8 cellular contexts compared by ENCODE assay signal in the genomic region with DNA sequence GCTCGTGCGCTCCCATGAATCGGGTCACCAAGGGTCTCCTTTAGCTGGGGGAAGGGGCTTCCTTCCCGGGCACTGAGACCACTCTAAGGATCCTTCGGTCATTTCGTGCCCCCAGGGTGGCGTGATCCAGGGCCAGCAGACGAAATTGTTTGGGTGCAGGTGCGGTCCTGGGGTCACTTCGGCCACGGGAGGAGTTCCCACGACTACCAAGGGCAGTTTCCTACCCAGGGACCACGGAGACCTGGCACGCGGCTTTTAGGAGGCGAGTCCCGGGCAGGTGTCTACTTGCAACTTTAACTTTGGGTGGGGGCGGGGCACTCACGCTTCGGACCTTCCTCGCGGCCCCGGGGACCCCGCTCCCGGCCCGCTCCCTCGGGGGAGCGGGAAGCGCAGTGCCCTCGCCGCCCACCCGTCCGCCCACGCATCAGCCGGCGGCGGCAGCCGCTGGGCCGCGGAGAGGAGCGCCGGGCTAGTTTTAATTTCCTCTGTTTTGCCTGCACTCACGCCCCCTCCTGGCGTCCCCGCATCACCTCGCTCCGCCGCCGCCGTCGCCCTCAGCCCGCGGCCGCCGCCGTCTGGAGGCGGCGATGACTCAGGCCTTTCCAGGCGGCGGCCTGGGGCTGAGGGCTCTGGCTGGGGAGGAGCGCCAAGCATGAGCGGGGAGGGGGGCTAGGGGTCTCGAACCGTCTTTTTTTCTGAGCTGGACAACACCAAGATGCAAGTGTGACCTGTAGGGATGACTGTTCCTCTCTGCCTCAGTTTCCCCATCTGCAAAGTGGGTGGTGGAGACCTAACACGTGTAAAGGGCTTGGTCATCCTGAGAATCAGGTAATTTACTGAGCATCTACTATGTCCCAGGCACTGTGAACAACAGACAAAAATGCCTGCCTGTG. TPM values are rescaled to one million over a fixed set of nuclear protein-coding genes. Genes with fewer than 3 reads are reported as not detected.
DNase-seq lines count a peak whose midpoint lies in the region; ATAC-seq and TF ChIP-seq lines count a peak whose summit lies in the region.

No MANE protein-coding gene starts in this region.

- H3K36me3 ChIP-seq in esophagus squamous epithelium, result no peaks in the 10 kb centered on the region

- TF ChIP-seq POLR2A in esophagus squamous epithelium (IDR thresholded peaks at IDR 0.05), result no peak

- H3K27ac ChIP-seq in HL-60 (replicated peaks) (no peak overlapping the region), esophagus squamous epithelium (peak overlapping the region in 3 of 4 donors; percentile 35 to 39 (median 37))

- peaks cover 8% of the 10 kb centered on the region for H3K4me1 Mint-ChIP-seq in activated T-cell treated with anti-CD3 and anti-CD28 coated beads, Interleukin-2, amount 50 U/mL, for 24 hours (ENCODE audit: low read depth)
- peaks cover 0 to 9% of the 10 kb centered on the region in 2 donors for H3K4me1 Mint-ChIP-seq in natural killer cell treated with Interleukin-12 subunit alpha and Interleukin-12 subunit beta and Interleukin-15 and Interleukin-18, amount 100 ng/mL, for 72 hours (ENCODE audit: low read depth in 2 of 2)
- peaks cover 11 to 13% of the 10 kb centered on the region in 2 donors for H3K4me1 Mint-ChIP-seq in stimulated activated naive B cell treated with anti-CD40 and anti-IgM and Interleukin-4, amounts not matched to agents 10 μg/mL and 1 μg/mL and 100 μg/mL, for 72 hours

- TF ChIP-seq CTCF in HL-60 (IDR thresholded peaks at IDR 0.05; ENCODE audit: insufficient read depth, low read length) (no peak), esophagus squamous epithelium (IDR thresholded peaks at IDR 0.05) (peak; percentile 47 to 80 (median 67))

- peaks cover 32% of the 10 kb centered on the region for H3K27me3 Mint-ChIP-seq in activated T-cell treated with anti-CD3 and anti-CD28 coated beads, Interleukin-2, amount 50 U/mL, for 24 hours
- peaks cover 27 to 31% of the 10 kb centered on the region in 2 donors for H3K27me3 Mint-ChIP-seq in natural killer cell treated with Interleukin-12 subunit alpha and Interleukin-12 subunit beta and Interleukin-15 and Interleukin-18, amount 100 ng/mL, for 72 hours
- H3K27me3 Mint-ChIP-seq in stimulated activated naive B cell treated with anti-CD40 and anti-IgM and Interleukin-4, amounts not matched to agents 10 μg/mL and 1 μg/mL and 100 μg/mL, for 72 hours, result peaks cover 39 to 43% of the 10 kb centered on the region in 2 donors

- no peaks in the 10 kb centered on the region for H3K9me3 ChIP-seq in esophagus squamous epithelium

- no peaks in the 10 kb centered on the region for H3K9me3 Mint-ChIP-seq in activated T-cell treated with anti-CD3 and anti-CD28 coated beads, Interleukin-2, amount 50 U/mL, for 24 hours
- H3K9me3 Mint-ChIP-seq in natural killer cell treated with Interleukin-12 subunit alpha and Interleukin-12 subunit beta and Interleukin-15 and Interleukin-18, amount 100 ng/mL, for 72 hours, result no peaks in the 10 kb centered on the region
- H3K9me3 Mint-ChIP-seq in stimulated activated naive B cell treated with anti-CD40 and anti-IgM and Interleukin-4, amounts not matched to agents 10 μg/mL and 1 μg/mL and 100 μg/mL, for 72 hours, result no peaks in the 10 kb centered on the region

- WGBS in esophagus squamous epithelium, 2 donors, result 1 to 5% methylated on average over 6 to 10 of the region's 65 CpGs

- peak overlapping the region; percentile 70 for H3K4me3 Mint-ChIP-seq in activated T-cell treated with anti-CD3 and anti-CD28 coated beads, Interleukin-2, amount 50 U/mL, for 24 hours
- peak overlapping the region; percentile 26 for H3K4me3 Mint-ChIP-seq in natural killer cell treated with Interleukin-12 subunit alpha and Interleukin-12 subunit beta and Interleukin-15 and Interleukin-18, amount 100 ng/mL, for 72 hours
- H3K4me3 Mint-ChIP-seq in stimulated activated naive B cell treated with anti-CD40 and anti-IgM and Interleukin-4, amounts not matched to agents 10 μg/mL and 1 μg/mL and 100 μg/mL, for 72 hours, result peak overlapping the region; percentile 31 to 57

- H3K4me1 ChIP-seq in esophagus squamous epithelium, result peaks cover 9 to 26% (median 11%) of the 10 kb centered on the region in 3 donors

- H3K4me3 ChIP-seq in HL-60 (replicated peaks; ENCODE audit: insufficient read depth, low read length), result peak overlapping the region; percentile 31
- peak overlapping the region; percentile 37 to 74 (median 60) for H3K4me3 ChIP-seq in esophagus squamous epithelium

- peak; percentile 92 to 93 for ATAC-seq in natural killer cell treated with Interleukin-12 subunit alpha and Interleukin-12 subunit beta and Interleukin-15 and Interleukin-18, amount 100 ng/mL, for 72 hours
- ATAC-seq in stimulated activated naive B cell treated with anti-CD40 and anti-IgM and Interleukin-4, amounts not matched to agents 10 μg/mL and 1 μg/mL and 100 μg/mL, for 72 hours (replicated peaks), result peak; percentile 87 to 89
- no peak for ATAC-seq in HG03039 (IDR thresholded peaks at IDR 0.05; ENCODE audit: unreplicated experiment)

- H3K27me3 ChIP-seq in HL-60 (ENCODE audit: insufficient read depth, poor library complexity, severe bottlenecking), result peaks cover 28% of the 10 kb centered on the region
- peaks cover 0 to 64% (median 0%) of the 10 kb centered on the region in 4 donors for H3K27me3 ChIP-seq in esophagus squamous epithelium

- DNase-seq in DMS114 treated with DMSO at 0.1 percent for 48 hours (lab: John Stamatoyannopoulos, UW; ENCODE audit: unreplicated experiment) (peak; percentile 44), HL-60 (ENCODE audit: low read depth in 1 of 2, low spot score in 1 of 2) (peak; percentile 46 to 79), esophagus squamous epithelium (lab: John Stamatoyannopoulos, UW) (no peak)
- DNase-seq in activated T-cell treated with anti-CD3 and anti-CD28 coated beads, Interleukin-2, amount 50 U/mL, for 24 hours, result peak; percentile 88
- DNase-seq in natural killer cell treated with Interleukin-12 subunit alpha and Interleukin-12 subunit beta and Interleukin-15 and Interleukin-18, amount 100 ng/mL, for 72 hours (ENCODE audit: low spot score), result peak; percentile 88
- peak; percentile 53 for DNase-seq in stimulated activated naive B cell treated with anti-CD40 and anti-IgM and Interleukin-4, amounts not matched to agents 10 μg/mL and 1 μg/mL and 100 μg/mL, for 72 hours

- no peak overlapping the region for H3K27ac Mint-ChIP-seq in activated T-cell treated with anti-CD3 and anti-CD28 coated beads, Interleukin-2, amount 50 U/mL, for 24 hours
- H3K27ac Mint-ChIP-seq in natural killer cell treated with Interleukin-12 subunit alpha and Interleukin-12 subunit beta and Interleukin-15 and Interleukin-18, amount 100 ng/mL, for 72 hours, result no peak overlapping the region
- no peak overlapping the region for H3K27ac Mint-ChIP-seq in stimulated activated naive B cell treated with anti-CD40 and anti-IgM and Interleukin-4, amounts not matched to agents 10 μg/mL and 1 μg/mL and 100 μg/mL, for 72 hours

- intact Hi-C loops in esophagus squamous epithelium (cut with DNase I), result no loop called here

- no peaks in the 10 kb centered on the region for H3K36me3 Mint-ChIP-seq in activated T-cell treated with anti-CD3 and anti-CD28 coated beads, Interleukin-2, amount 50 U/mL, for 24 hours (ENCODE audit: low read depth)
- H3K36me3 Mint-ChIP-seq in natural killer cell treated with Interleukin-12 subunit alpha and Interleukin-12 subunit beta and Interleukin-15 and Interleukin-18, amount 100 ng/mL, for 72 hours, result no peaks in the 10 kb centered on the region
- no peaks in the 10 kb centered on the region for H3K36me3 Mint-ChIP-seq in stimulated activated naive B cell treated with anti-CD40 and anti-IgM and Interleukin-4, amounts not matched to agents 10 μg/mL and 1 μg/mL and 100 μg/mL, for 72 hours

TF ChIP-seq in PFSK-1, 5 proteins besides CTCF, POLR2A, EP300 and RAD21:
- TF ChIP-seq REST (IDR thresholded peaks at IDR 0.05; ENCODE audit: insufficient read depth in 1 of 2, low read depth in 2 of 2, low read length in 2 of 2) (no peak), FOXP2 (optimal IDR thresholded peaks at IDR 0.05; ENCODE audit: borderline replicate concordance, extremely low read depth, extremely low read length, insufficient read depth) (peak; percentile 60), POLR2AphosphoS5 (IDR thresholded peaks at IDR 0.05; ENCODE audit: low read depth, low read length) (no peak; the same call in 1 of the 2 replicates)
TF ChIP-seq in PFSK-1: peak in this region for 1.

RNA-seq across cellular contexts. Expression of gene OLFM2, which starts 21.8 kb away (rescaled TPM):
- 130 TPM for polyA plus RNA-seq in PFSK-1 (2012; ENCODE audit: insufficient read length, low read depth)
- 10 to 100 TPM in 2 of 4 donors, 1 to 10 TPM in 2; 8.6 to 14.6 (median 9.8) TPM for total RNA-seq in esophagus squamous epithelium
- total RNA-seq in natural killer cell treated with Interleukin-12 subunit alpha and Interleukin-12 subunit beta and Interleukin-15 and Interleukin-18, amount 100 ng/mL, for 72 hours, result not detected

Comparison
In these comparisons a context has a peak if more than half of its experiments do, and no peak if none do; other contexts are left out.
1. RNA of gene OLFM2, which starts 21.8 kb away (total RNA-seq): 8.6 to 14.6 TPM in esophagus squamous epithelium; not detected in natural killer cell treated with Interleukin-12 subunit alpha and Interleukin-12 subunit beta and Interleukin-15 and Interleukin-18, amount 100 ng/mL, for 72 hours; every median in the first group is over 4 times any median in the second.
2. Peak in every context shown above with its lines, with median percentiles within 50 percentile points of each other: H3K4me3 Mint-ChIP-seq.